Comparison of ENCODE assay signal across 9 cellular contexts in genomic region chr9:127447416-127448111, GRCh38. TPM values are rescaled to one million over a fixed set of nuclear protein-coding genes. Genes with fewer than 3 reads are reported as not detected.
DNase-seq lines count a peak whose midpoint lies in the region; ATAC-seq, FAIRE-seq and TF ChIP-seq lines count a peak whose summit lies in the region.
"Had no signal": no experiment of that assay in that cellular context is flagged by ENCODE, and none has a peak within 500 bp of the region (broad histone marks: within the 10 kb centered on the region; RNA-seq: fewer than 3 reads in every experiment).

No MANE protein-coding gene starts in this region.

- H3K36me3 Mint-ChIP-seq in activated CD4-positive, alpha-beta T cell treated with anti-CD3 and anti-CD28 coated beads, Interleukin-2, amount 10 ng/mL, durations not matched to agents 7 days and 5 days (ENCODE audit: low read depth): peaks cover 82% of the 10 kb centered on the region
- H3K36me3 Mint-ChIP-seq in progenitor cell of endocrine pancreas (ENCODE audit: insufficient read depth): peaks cover 47% of the 10 kb centered on the region

- no peak overlapping the region for H3K27ac ChIP-seq in GM12878 (ENCODE audit: control insufficient read depth, insufficient read depth)
- no peak overlapping the region for H3K27ac ChIP-seq in effector memory CD4-positive, alpha-beta T cell (ENCODE audit: insufficient read depth, low read length, poor library complexity, severe bottlenecking)

- peak overlapping the region; percentile 10 for H3K4me3 Mint-ChIP-seq in activated CD4-positive, alpha-beta T cell treated with anti-CD3 and anti-CD28 coated beads, Interleukin-2, amount 10 ng/mL, durations not matched to agents 7 days and 5 days
- no peak overlapping the region for H3K4me3 Mint-ChIP-seq in progenitor cell of endocrine pancreas (ENCODE audit: low read depth)

- no peak for TF ChIP-seq RAD21 in GM12878 (IDR thresholded peaks at IDR 0.05; ENCODE audit: insufficient read depth, low read depth, low read length)

- no peak for DNase-seq in activated CD4-positive, alpha-beta T cell treated with anti-CD3 and anti-CD28 coated beads, Interleukin-2, amount 10 ng/mL, durations not matched to agents 7 days and 5 days
- no peak for DNase-seq in activated CD4-positive, alpha-beta T cell treated with anti-CD3 and anti-CD28 coated beads, Interleukin-2, amount 50 U/mL, for 1 hour
- DNase-seq in NB4 (ENCODE audit: low read depth) (peak; percentile 38), GM12878 (ENCODE audit: low read depth, low spot score) (no peak), progenitor cell of endocrine pancreas (ENCODE audit: low spot score, unreplicated experiment) (no peak), COR-L47 (lab: John Stamatoyannopoulos, UW) (no peak), left cardiac atrium (no peak)
- DNase-seq in effector memory CD4-positive, alpha-beta T cell: no peak
- DNase-seq: left ventricle myocardium inferior had no signal

- TF ChIP-seq POLR2A in NB4 (IDR thresholded peaks at IDR 0.05; ENCODE audit: extremely low read depth, insufficient read length): no peak
- TF ChIP-seq POLR2A in GM12878 (IDR thresholded peaks at IDR 0.05; ENCODE audit: low read depth, low read length): no peak; the same call in 1 of the 2 replicates

- in situ Hi-C loops in GM12878 (cut with MboI): no loop called here

- no peaks in the 10 kb centered on the region for H3K27me3 Mint-ChIP-seq in activated CD4-positive, alpha-beta T cell treated with anti-CD3 and anti-CD28 coated beads, Interleukin-2, amount 10 ng/mL, durations not matched to agents 7 days and 5 days
- no peaks in the 10 kb centered on the region for H3K27me3 Mint-ChIP-seq in progenitor cell of endocrine pancreas

- ATAC-seq in GM12878: no peak
- no peak for ATAC-seq in left cardiac atrium

- no peak overlapping the region for H2AFZ ChIP-seq in GM12878 (ENCODE audit: control insufficient read depth, low read depth, low read length)

- peaks cover 20 to 59% of the 10 kb centered on the region in 2 experiments for H3K36me3 ChIP-seq in GM12878 (ENCODE audit: control insufficient read depth in 2 of 2, insufficient read depth in 2 of 2, low read length in 1 of 2)
- H3K36me3 ChIP-seq in effector memory CD4-positive, alpha-beta T cell (ENCODE audit: control insufficient read depth, insufficient read depth, low read length): peaks cover 52% of the 10 kb centered on the region

- POLR2A ChIA-PET in activated CD4-positive, alpha-beta T cell treated with anti-CD3 and anti-CD28 coated beads, Interleukin-2, amount 10 ng/mL, durations not matched to agents 7 days and 5 days (lab: Charles Lee): interaction anchor here (0.7 kb wide), 1 partner anchor 157 kb away, joined by 5 read pairs; no protein-coding TSS in a partner anchor
- POLR2A ChIA-PET in GM12878 (lab: Charles Lee): no interaction called here

- peak overlapping the region; percentile 100 for H3K4me3 ChIP-seq in NB4 (ENCODE audit: low read depth, low read length)
- peak overlapping the region; percentile 93; the same call in 1 of the 2 replicates for H3K4me3 ChIP-seq in GM12878
- no peak overlapping the region for H3K4me3 ChIP-seq in effector memory CD4-positive, alpha-beta T cell (ENCODE audit: insufficient read depth, low read depth, low read length, poor library complexity, severe bottlenecking)
- H3K4me3 ChIP-seq: left ventricle myocardium inferior had no signal

- RAD21 ChIA-PET in GM12878 (lab: Charles Lee; ENCODE audit: unreplicated experiment): interaction anchor here (1.1 kb wide), 1 partner anchor 25 kb away, joined by 3 read pairs; no protein-coding TSS in a partner anchor

- no TSS peak for BruUV-seq in GM12878 (replicated peaks; lab: Mats Ljungman, UMichigan)

- H3K4me1 ChIP-seq in GM12878 (ENCODE audit: control insufficient read depth, insufficient read depth, low read length): no peaks in the 10 kb centered on the region
- H3K4me1 ChIP-seq in effector memory CD4-positive, alpha-beta T cell (ENCODE audit: control insufficient read depth, insufficient read depth, low read length, poor library complexity, severe bottlenecking): peaks cover 24% of the 10 kb centered on the region

- H3K4me1 Mint-ChIP-seq in activated CD4-positive, alpha-beta T cell treated with anti-CD3 and anti-CD28 coated beads, Interleukin-2, amount 10 ng/mL, durations not matched to agents 7 days and 5 days: peaks cover 40% of the 10 kb centered on the region
- peaks cover 23% of the 10 kb centered on the region for H3K4me1 Mint-ChIP-seq in progenitor cell of endocrine pancreas (ENCODE audit: low read depth)

- no peak overlapping the region for H3K9ac ChIP-seq in GM12878 (ENCODE audit: control insufficient read depth, insufficient read depth, low read length)

- no peaks in the 10 kb centered on the region for H3K27me3 ChIP-seq in GM12878 (replicated peaks in 1 of 2; ENCODE audit: control insufficient read depth in 2 of 2, insufficient read depth in 2 of 2, low read length in 1 of 2)
- H3K27me3 ChIP-seq in effector memory CD4-positive, alpha-beta T cell (replicated peaks; ENCODE audit: control insufficient read depth, insufficient read depth, low read length, poor library complexity, severe bottlenecking): no peaks in the 10 kb centered on the region

- H3K27ac Mint-ChIP-seq in activated CD4-positive, alpha-beta T cell treated with anti-CD3 and anti-CD28 coated beads, Interleukin-2, amount 10 ng/mL, durations not matched to agents 7 days and 5 days: no peak overlapping the region
- peak overlapping the region; percentile 90 for H3K27ac Mint-ChIP-seq in progenitor cell of endocrine pancreas

- peaks cover 20% of the 10 kb centered on the region for H3K9me3 Mint-ChIP-seq in activated CD4-positive, alpha-beta T cell treated with anti-CD3 and anti-CD28 coated beads, Interleukin-2, amount 10 ng/mL, durations not matched to agents 7 days and 5 days
- no peaks in the 10 kb centered on the region for H3K9me3 Mint-ChIP-seq in progenitor cell of endocrine pancreas (ENCODE audit: low read depth)

- peaks cover 11% of the 10 kb centered on the region for H3K9me3 ChIP-seq in GM12878 (replicated peaks; ENCODE audit: control insufficient read depth, insufficient read depth, low read length)
- H3K9me3 ChIP-seq in effector memory CD4-positive, alpha-beta T cell (ENCODE audit: control insufficient read depth, low read length): no peaks in the 10 kb centered on the region
- H3K9me3 ChIP-seq: left ventricle myocardium inferior had no signal

- intact Hi-C loops in GM12878 (cut with micrococcal nuclease; ENCODE audit: unreplicated experiment) (no loop called here), left cardiac atrium (cut with DNase I) (no loop called here)

- no peak for FAIRE-seq in GM12878 (lab: Jason Lieb, UNC)

- H3K79me2 ChIP-seq in GM12878 (ENCODE audit: control insufficient read depth, insufficient read depth, low read length): peaks cover 49% of the 10 kb centered on the region

- WGBS in GM12878 (ENCODE audit: insufficient coverage, insufficient replicate concordance, low lambda C conversion rate, missing lambda C conversion rate): 82% methylated on average over 5 of the region's 7 CpGs

- peaks cover 11% of the 10 kb centered on the region for H4K20me1 ChIP-seq in GM12878 (ENCODE audit: control insufficient read depth, insufficient read depth)

- no peak for TF ChIP-seq CTCF in NB4 (IDR thresholded peaks at IDR 0.05; ENCODE audit: low read depth, low read length)
- no peak for TF ChIP-seq CTCF in GM12878 (IDR thresholded peaks at IDR 0.05 in 2 of 3, conservative IDR thresholded peaks at IDR 0.05 in 1 of 3; ENCODE audit: control insufficient read depth in 2 of 3, extremely low read depth in 1 of 3, insufficient read depth in 1 of 3, low read depth in 3 of 3, low read length in 3 of 3)
- TF ChIP-seq CTCF in progenitor cell of endocrine pancreas (IDR thresholded peaks at IDR 0.05; ENCODE audit: unreplicated experiment): no peak

- H3K4me2 ChIP-seq in GM12878 (ENCODE audit: control insufficient read depth, insufficient read depth): peak overlapping the region; percentile 38; the same call in 1 of the 2 replicates

- CTCF ChIA-PET in activated CD4-positive, alpha-beta T cell treated with anti-CD3 and anti-CD28 coated beads, Interleukin-2, amount 10 ng/mL, durations not matched to agents 7 days and 5 days (lab: Charles Lee): interaction anchor here (0.6 to 1.6 kb wide), 2 partner anchors 9 to 49 kb away, joined by 3 read pairs; no protein-coding TSS in a partner anchor
- CTCF ChIA-PET in GM12878 (lab: Yijun Ruan, JAX): interaction anchor here (1.6 kb wide), 1 partner anchor 32 kb away, joined by 3 read pairs; no protein-coding TSS in a partner anchor

- SMC1A ChIA-PET in GM12878 (lab: Charles Lee; ENCODE audit: uncharacterized antibody, unreplicated experiment): interaction anchor here (0.6 to 1.5 kb wide), 4 partner anchors 14 to 30 kb away, joined by 3 read pairs; partner anchors contain the start of gene ZNF79

- TF ChIP-seq EP300 in GM12878 (IDR thresholded peaks at IDR 0.05; ENCODE audit: borderline replicate concordance in 1 of 2, control insufficient read depth in 1 of 2, low read depth in 2 of 2, low read length in 2 of 2): no peak

RNA-seq across cellular contexts. Expression of gene RPL12, which starts 3.6 kb away (rescaled TPM):
- total RNA-seq in activated CD4-positive, alpha-beta T cell treated with anti-CD3 and anti-CD28 coated beads, Interleukin-2, amount 10 ng/mL, durations not matched to agents 7 days and 5 days: 1,000 to 10,000 TPM; 1,186 to 1,386 TPM
- total RNA-seq in GM12878 (2013; cell fraction: nucleolus; rRNA removed): 532 and 580 TPM in 2 replicates
- 2,340 and 2,418 TPM in 2 replicates for total RNA-seq in GM12878 (2014; rRNA removed)
- total RNA-seq in GM12878 (2014; rRNA removed; fragmentation: Illumina TruSeq; extraction: Trizol): 4,535 and 4,622 TPM in 2 replicates
- total RNA-seq in GM12878 (2021): 2,052 and 2,163 TPM in 2 replicates
- 4,165 TPM for polyA plus RNA-seq in GM12878 (2011; ENCODE audit: low read depth)
- polyA plus RNA-seq in GM12878 (2011; rRNA removed): 2,640 and 2,932 TPM in 2 replicates
- 2,904 and 3,567 TPM in 2 replicates for polyA plus RNA-seq in GM12878 (2011; cell fraction: cytosol; rRNA removed)
- polyA plus RNA-seq in GM12878 (2011; cell fraction: nucleus; rRNA removed): 879 and 937 TPM in 2 replicates
- polyA plus RNA-seq in GM12878 (2012): 3,068 and 4,412 TPM in 2 replicates
- polyA plus RNA-seq in GM12878 (2014; fragmentation: Illumina TruSeq; extraction: Trizol): 4,925 and 5,544 TPM in 2 replicates
- 1,000 to 10,000 TPM; 3,077 to 3,412 TPM for polyA plus RNA-seq in GM12878 (2014; fragmentation: Nextera tagmentation; extraction: Ambion mirVana)
- polyA plus RNA-seq in GM12878 (2014; rRNA removed): 3,446 and 3,776 TPM in 2 replicates
- polyA plus RNA-seq in GM12878 (2016; fragmentation: Nextera tagmentation; extraction: Ambion mirVana): 1,000 to 10,000 TPM in 1 of 2 experiments, 100 to 1,000 TPM in 1; 961 to 1,005 TPM
- 712 and 1,069 TPM in 2 replicates for polyA minus RNA-seq in GM12878 (2011; rRNA and poly(A)+ RNA removed)
- polyA minus RNA-seq in GM12878 (2011; cell fraction: cytosol; rRNA and poly(A)+ RNA removed): 520 and 541 TPM in 2 replicates
- 259 and 431 TPM in 2 replicates for polyA minus RNA-seq in GM12878 (2011; cell fraction: nucleus; rRNA and poly(A)+ RNA removed)
- 1,044 and 1,067 TPM in 2 replicates for total RNA-seq in progenitor cell of endocrine pancreas
- 100 to 1,000 TPM; 691 to 730 TPM for total RNA-seq in left cardiac atrium

RNA-seq across cellular contexts. Expression of gene LRSAM1, which starts 3.7 kb away (rescaled TPM):
- 10 to 100 TPM; 13.3 to 13.6 TPM for total RNA-seq in activated CD4-positive, alpha-beta T cell treated with anti-CD3 and anti-CD28 coated beads, Interleukin-2, amount 10 ng/mL, durations not matched to agents 7 days and 5 days
- total RNA-seq in GM12878 (2013; cell fraction: nucleolus; rRNA removed): 60.8 and 70.8 TPM in 2 replicates
- 13.1 and 13.7 TPM in 2 replicates for total RNA-seq in GM12878 (2014; rRNA removed)
- 5.8 and 5.9 TPM in 2 replicates for total RNA-seq in GM12878 (2014; rRNA removed; fragmentation: Illumina TruSeq; extraction: Trizol)
- total RNA-seq in GM12878 (2021): 18.9 and 20.4 TPM in 2 replicates
- 6.8 TPM for polyA plus RNA-seq in GM12878 (2011; ENCODE audit: low read depth)
- 7.5 and 9.7 TPM in 2 replicates for polyA plus RNA-seq in GM12878 (2011; rRNA removed)
- polyA plus RNA-seq in GM12878 (2011; cell fraction: cytosol; rRNA removed): 8.2 and 10.8 TPM in 2 replicates
- polyA plus RNA-seq in GM12878 (2011; cell fraction: nucleus; rRNA removed): 44.3 and 44.5 TPM in 2 replicates
- polyA plus RNA-seq in GM12878 (2012): 12.3 and 17.2 TPM in 2 replicates
- 4.5 and 6.9 TPM in 2 replicates for polyA plus RNA-seq in GM12878 (2014; fragmentation: Illumina TruSeq; extraction: Trizol)
- under 1 TPM; 0.14 to 0.53 TPM for polyA plus RNA-seq in GM12878 (2014; fragmentation: Nextera tagmentation; extraction: Ambion mirVana)
- polyA plus RNA-seq in GM12878 (2014; rRNA removed): 14.3 and 14.8 TPM in 2 replicates
- polyA plus RNA-seq in GM12878 (2016; fragmentation: Nextera tagmentation; extraction: Ambion mirVana): 10 to 100 TPM; 18.4 to 23.4 TPM
- polyA minus RNA-seq in GM12878 (2011; rRNA and poly(A)+ RNA removed): 7.3 and 16.4 TPM in 2 replicates
- polyA minus RNA-seq in GM12878 (2011; cell fraction: cytosol; rRNA and poly(A)+ RNA removed): 3.2 and 6.8 TPM in 2 replicates
- 22.5 and 27.0 TPM in 2 replicates for polyA minus RNA-seq in GM12878 (2011; cell fraction: nucleus; rRNA and poly(A)+ RNA removed)
- 28.5 TPM in 2 replicates for total RNA-seq in progenitor cell of endocrine pancreas
- 10 to 100 TPM; 17.2 to 22.6 TPM for total RNA-seq in left cardiac atrium

RNA-seq across cellular contexts. Expression of gene ZNF79, which starts 23.4 kb away (rescaled TPM):
- 10 to 100 TPM; 13.1 to 13.2 TPM for total RNA-seq in activated CD4-positive, alpha-beta T cell treated with anti-CD3 and anti-CD28 coated beads, Interleukin-2, amount 10 ng/mL, durations not matched to agents 7 days and 5 days
- total RNA-seq in GM12878 (2013; cell fraction: nucleolus; rRNA removed): 19.1 and 19.8 TPM in 2 replicates
- total RNA-seq in GM12878 (2014; rRNA removed) (11.2 and 14.1 TPM in 2 replicates), GM12878 (2014; rRNA removed; fragmentation: Illumina TruSeq; extraction: Trizol) (9.8 and 11.1 TPM in 2 replicates), GM12878 (2021) (10.2 and 12.4 TPM in 2 replicates), progenitor cell of endocrine pancreas (12.4 and 12.7 TPM in 2 replicates), left cardiac atrium (1 to 10 TPM; 6.2 to 6.6 TPM)
- polyA plus RNA-seq in GM12878 (2011; ENCODE audit: low read depth): 3.7 TPM
- polyA plus RNA-seq in GM12878 (2011; rRNA removed) (9.9 and 12.2 TPM in 2 replicates), GM12878 (2014; fragmentation: Illumina TruSeq; extraction: Trizol) (9.5 and 11.9 TPM in 2 replicates), GM12878 (2014; fragmentation: Nextera tagmentation; extraction: Ambion mirVana) (1 to 10 TPM; 1.8 to 2.0 TPM), GM12878 (2014; rRNA removed) (8.7 and 9.3 TPM in 2 replicates), GM12878 (2016; fragmentation: Nextera tagmentation; extraction: Ambion mirVana) (10 to 100 TPM; 12.9 to 14.0 TPM)
- 12.5 and 12.8 TPM in 2 replicates for polyA plus RNA-seq in GM12878 (2011; cell fraction: cytosol; rRNA removed)
- 16.2 and 16.3 TPM in 2 replicates for polyA plus RNA-seq in GM12878 (2011; cell fraction: nucleus; rRNA removed)
- polyA plus RNA-seq in GM12878 (2012): 4.7 and 6.1 TPM in 2 replicates
- polyA minus RNA-seq in GM12878 (2011; rRNA and poly(A)+ RNA removed): 23.2 and 26.5 TPM in 2 replicates
- 4.4 and 6.8 TPM in 2 replicates for polyA minus RNA-seq in GM12878 (2011; cell fraction: cytosol; rRNA and poly(A)+ RNA removed)
- 7.5 and 11.7 TPM in 2 replicates for polyA minus RNA-seq in GM12878 (2011; cell fraction: nucleus; rRNA and poly(A)+ RNA removed)

RNA-seq across cellular contexts. Expression of gene SLC2A8, which starts 50.6 kb away (rescaled TPM):
- total RNA-seq in activated CD4-positive, alpha-beta T cell treated with anti-CD3 and anti-CD28 coated beads, Interleukin-2, amount 10 ng/mL, durations not matched to agents 7 days and 5 days: 1 to 10 TPM; 4.3 to 4.6 TPM
- 11.3 and 13.6 TPM in 2 replicates for total RNA-seq in GM12878 (2013; cell fraction: nucleolus; rRNA removed)
- total RNA-seq in GM12878 (2014; rRNA removed) (11.4 and 17.5 TPM in 2 replicates), GM12878 (2014; rRNA removed; fragmentation: Illumina TruSeq; extraction: Trizol) (4.6 and 4.7 TPM in 2 replicates), GM12878 (2021) (13.3 and 13.7 TPM in 2 replicates), progenitor cell of endocrine pancreas (48.0 and 50.7 TPM in 2 replicates), left cardiac atrium (10 to 100 TPM; 12.1 to 16.1 TPM)
- polyA plus RNA-seq in GM12878 (2011; ENCODE audit: low read depth): 5.3 TPM
- polyA plus RNA-seq in GM12878 (2011; rRNA removed) (2.9 and 6.3 TPM in 2 replicates), GM12878 (2014; fragmentation: Illumina TruSeq; extraction: Trizol) (1.6 and 3.3 TPM in 2 replicates), GM12878 (2014; fragmentation: Nextera tagmentation; extraction: Ambion mirVana) (1 to 10 TPM in 1 of 2 experiments, under 1 TPM in 1; 0.31 to 1.4 TPM), GM12878 (2014; rRNA removed) (13.9 and 16.3 TPM in 2 replicates), GM12878 (2016; fragmentation: Nextera tagmentation; extraction: Ambion mirVana) (10 to 100 TPM; 16.8 to 22.7 TPM)
- 7.4 and 13.6 TPM in 2 replicates for polyA plus RNA-seq in GM12878 (2011; cell fraction: cytosol; rRNA removed)
- 24.0 and 30.3 TPM in 2 replicates for polyA plus RNA-seq in GM12878 (2011; cell fraction: nucleus; rRNA removed)
- polyA plus RNA-seq in GM12878 (2012): 9.2 and 9.4 TPM in 2 replicates
- polyA minus RNA-seq in GM12878 (2011; rRNA and poly(A)+ RNA removed): 5.9 and 12.9 TPM in 2 replicates
- 7.0 and 9.9 TPM in 2 replicates for polyA minus RNA-seq in GM12878 (2011; cell fraction: cytosol; rRNA and poly(A)+ RNA removed)
- polyA minus RNA-seq in GM12878 (2011; cell fraction: nucleus; rRNA and poly(A)+ RNA removed): 5.0 and 11.5 TPM in 2 replicates
